ENCODE assay signal across 16 cellular contexts in the genomic region with DNA sequence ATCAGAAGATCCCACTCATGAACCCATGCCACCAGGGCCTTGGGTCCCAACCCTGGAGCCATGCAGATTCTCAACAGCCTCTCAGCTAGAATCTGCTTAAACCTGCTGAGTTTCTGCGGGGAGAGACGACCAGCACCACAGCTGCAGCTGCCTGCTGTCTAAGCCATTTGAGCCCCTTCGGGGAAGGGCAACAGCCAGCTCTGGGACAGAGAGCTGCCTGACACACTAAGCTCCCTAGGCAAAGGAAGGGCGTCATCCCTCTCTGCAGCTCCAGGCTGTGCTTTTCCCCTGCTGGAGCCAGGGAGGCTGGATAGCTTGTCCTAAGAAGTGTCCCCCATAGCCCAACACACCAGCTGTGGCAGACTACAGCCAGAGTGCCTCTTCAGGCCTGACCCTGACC.
A peak's percentile ranks its signal among the peaks of the same experiment; 100 is the strongest.
DNase-seq lines count a peak whose midpoint lies in the region; ATAC-seq and TF ChIP-seq lines count a peak whose summit lies in the region.
"Had no signal": no experiment of that assay in that cellular context is flagged by ENCODE, and none has a peak within 500 bp of the region (broad histone marks: within the 10 kb centered on the region; RNA-seq: fewer than 3 reads in every experiment).

No MANE protein-coding gene starts in this region.

- TF ChIP-seq CTCF in GM23338 (conservative IDR thresholded peaks at IDR 0.05; ENCODE audit: low read depth in 2 of 2) (no peak), endodermal cell (conservative IDR thresholded peaks at IDR 0.05) (no peak)

- H3K79me1 ChIP-seq in neuronal stem cell (ENCODE audit: low read depth, low read length) = peaks cover 1% of the 10 kb centered on the region

- H3K27me3 ChIP-seq in GM23338 (ENCODE audit: insufficient read depth) (no peaks in the 10 kb centered on the region), endodermal cell (ENCODE audit: control insufficient read depth, insufficient read depth, low read length, poor library complexity, severe bottlenecking) (no peaks in the 10 kb centered on the region), neuronal stem cell (ENCODE audit: control insufficient read depth in 3 of 3, insufficient read depth in 3 of 3, low read depth in 1 of 3, low read length in 3 of 3) (no peaks in the 10 kb centered on the region)

- no peak overlapping the region for H3K4ac ChIP-seq in neuronal stem cell (ENCODE audit: low read length)

- H3F3A ChIP-seq in GM23338 (replicated peaks; ENCODE audit: low read depth) = no peaks in the 10 kb centered on the region

- 83 to 88% methylated on average over 1 to 4 of the region's 4 CpGs for WGBS in endodermal cell (ENCODE audit: insufficient coverage in 1 of 2, insufficient read length in 1 of 2), 2 experiments
- WGBS in neuronal stem cell (ENCODE audit: extremely low coverage in 2 of 2, insufficient read length in 2 of 2, insufficient replicate concordance in 1 of 2), 2 donors = no CpG with 5 or more reads among the region's 4 CpGs

- no peak overlapping the region for H4K91ac ChIP-seq in neuronal stem cell (ENCODE audit: low read depth, low read length, poor library complexity)

- no peak overlapping the region for H3K23ac ChIP-seq in neuronal stem cell (ENCODE audit: low read depth, low read length, poor library complexity)

- no peaks in the 10 kb centered on the region for H3K9me3 ChIP-seq in endodermal cell (ENCODE audit: control insufficient read depth, low read length)
- no peaks in the 10 kb centered on the region for H3K9me3 ChIP-seq in neuronal stem cell (replicated peaks in 1 of 2; ENCODE audit: control insufficient read depth in 2 of 2, insufficient read depth in 1 of 2, low read depth in 1 of 2, low read length in 2 of 2)
- H3K9me3 ChIP-seq: HAP-1 had no signal

- H3K79me2 ChIP-seq in GM23338 (replicated peaks; ENCODE audit: insufficient read depth) = no peaks in the 10 kb centered on the region

- H3K4me3 ChIP-seq in GM23338 (no peak overlapping the region), endodermal cell (ENCODE audit: low read length) (no peak overlapping the region), neuronal stem cell (ENCODE audit: low read length in 2 of 2) (no peak overlapping the region)
- H3K4me3 ChIP-seq: HAP-1 had no signal

- H3K18ac ChIP-seq in neuronal stem cell (ENCODE audit: low read length) = peak overlapping the region; percentile 42

- 0 out of 3 replicates have a peak, but pooled peaks have one; percentile 36 for ATAC-seq in GM23338
- ATAC-seq in HG03354 (IDR thresholded peaks at IDR 0.05; ENCODE audit: poor library complexity, severe bottlenecking, unreplicated experiment) = no peak
- ATAC-seq in GM19397 (IDR thresholded peaks at IDR 0.05; ENCODE audit: unreplicated experiment) = no peak

- H4K8ac ChIP-seq in neuronal stem cell (ENCODE audit: low read depth, low read length) = no peak overlapping the region

- no peak overlapping the region for H2BK5ac ChIP-seq in neuronal stem cell (ENCODE audit: low read length)

- H2BK15ac ChIP-seq in neuronal stem cell (ENCODE audit: low read length) = no peak overlapping the region

- H2AFZ ChIP-seq in GM23338 = no peak overlapping the region
- H2AFZ ChIP-seq in neuronal stem cell (ENCODE audit: low read length) = no peak overlapping the region

- H3K4me3 Mint-ChIP-seq in GM23338 (no peak overlapping the region), endodermal cell (no peak overlapping the region)
- H3K4me3 Mint-ChIP-seq: CD4-positive, alpha-beta memory T cell had no signal

- H2AK5ac ChIP-seq in neuronal stem cell (ENCODE audit: low read depth, low read length) = no peak overlapping the region

- H2BK120ac ChIP-seq in neuronal stem cell (ENCODE audit: low read depth, low read length) = no peak overlapping the region

- H3K36me3 Mint-ChIP-seq in GM23338 (ENCODE audit: low read depth) (no peaks in the 10 kb centered on the region), endodermal cell (ENCODE audit: low read depth) (no peaks in the 10 kb centered on the region)
- H3K36me3 Mint-ChIP-seq: CD4-positive, alpha-beta memory T cell had no signal

- H3K9me2 ChIP-seq in GM23338 (ENCODE audit: insufficient read depth) = peaks cover 12% of the 10 kb centered on the region; the same call in 1 of the 2 replicates

- H2BK12ac ChIP-seq in neuronal stem cell (ENCODE audit: low read length) = peak overlapping the region; percentile 46

- no peaks in the 10 kb centered on the region for H4K20me1 ChIP-seq in GM23338 (replicated peaks; ENCODE audit: insufficient read depth)

- H3K9me3 Mint-ChIP-seq in GM23338 = peaks cover 3% of the 10 kb centered on the region
- H3K9me3 Mint-ChIP-seq in endodermal cell = no peaks in the 10 kb centered on the region

- H3K9ac ChIP-seq in endodermal cell (ENCODE audit: extremely low read depth, low read length, poor library complexity, severe bottlenecking) (no peak overlapping the region), neuronal stem cell (ENCODE audit: low read depth, low read length, poor library complexity) (no peak overlapping the region)

- no peak overlapping the region for H3K4me2 ChIP-seq in GM23338
- no peak overlapping the region for H3K4me2 ChIP-seq in neuronal stem cell (ENCODE audit: insufficient read depth, low read length, poor library complexity, severe bottlenecking)

- H3K27ac ChIP-seq in GM23338 (ENCODE audit: low read depth) (no peak overlapping the region), endodermal cell (ENCODE audit: low read depth, low read length) (no peak overlapping the region), neuronal stem cell (replicated peaks; ENCODE audit: low read length) (no peak overlapping the region)

- H3K27me3 Mint-ChIP-seq in GM23338 (ENCODE audit: insufficient read depth, low read depth, poor library complexity) (no peaks in the 10 kb centered on the region), endodermal cell (ENCODE audit: insufficient read depth) (no peaks in the 10 kb centered on the region)

- no peaks in the 10 kb centered on the region for H3K36me3 ChIP-seq in GM23338 (ENCODE audit: insufficient read depth)
- H3K36me3 ChIP-seq in endodermal cell (ENCODE audit: control insufficient read depth, insufficient read depth, low read length) = no peaks in the 10 kb centered on the region
- no peaks in the 10 kb centered on the region for H3K36me3 ChIP-seq in neuronal stem cell (replicated peaks in 1 of 2; ENCODE audit: control insufficient read depth in 2 of 2, insufficient read depth in 2 of 2, low read length in 2 of 2)
- H3K36me3 ChIP-seq: HAP-1 had no signal

- H3K4me1 Mint-ChIP-seq in GM23338 = no peaks in the 10 kb centered on the region
- no peaks in the 10 kb centered on the region for H3K4me1 Mint-ChIP-seq in endodermal cell
- H3K4me1 Mint-ChIP-seq: CD4-positive, alpha-beta memory T cell had no signal

- H3K14ac ChIP-seq in neuronal stem cell (ENCODE audit: low read length) = peak overlapping the region; percentile 31

- DNase-seq in GM23338 (ENCODE audit: low spot score) (no peak), NCI-H82 treated with DMSO at 0.1 percent for 48 hours (lab: John Stamatoyannopoulos, UW; ENCODE audit: unreplicated experiment) (peak; percentile 24), endodermal cell (peak; percentile 49), neuronal stem cell (ENCODE audit: low spot score) (no peak), NCI-H2029 treated with DMSO at 0.1 percent for 48 hours (lab: John Stamatoyannopoulos, UW) (no peak), NCI-H146 treated with DMSO at 0.1 percent for 48 hours (lab: John Stamatoyannopoulos, UW; ENCODE audit: unreplicated experiment) (no peak)
- DNase-seq: C1 segment of cervical spinal cord; Calu3; CD4-positive, alpha-beta memory T cell; COR-L47; DMS53; DMS79 treated with DMSO at 0.1 percent for 48 hours; GF-D8 had no signal

- H3K4me1 ChIP-seq in GM23338 (ENCODE audit: insufficient read depth) (no peaks in the 10 kb centered on the region), endodermal cell (ENCODE audit: control insufficient read depth, insufficient read depth, low read length) (no peaks in the 10 kb centered on the region), neuronal stem cell (ENCODE audit: control insufficient read depth in 2 of 2, insufficient read depth in 1 of 2, low read depth in 1 of 2, low read length in 2 of 2) (peaks cover 0 to 1% of the 10 kb centered on the region in 2 donors)
- H3K4me1 ChIP-seq: HAP-1 had no signal

- H3K27ac Mint-ChIP-seq in GM23338 (no peak overlapping the region), endodermal cell (no peak overlapping the region)
- H3K27ac Mint-ChIP-seq: CD4-positive, alpha-beta memory T cell had no signal

TF ChIP-seq in GM23338, 12 proteins besides CTCF, POLR2A, EP300 and RAD21 (continues in another document):
- TF ChIP-seq, protein P1, sequence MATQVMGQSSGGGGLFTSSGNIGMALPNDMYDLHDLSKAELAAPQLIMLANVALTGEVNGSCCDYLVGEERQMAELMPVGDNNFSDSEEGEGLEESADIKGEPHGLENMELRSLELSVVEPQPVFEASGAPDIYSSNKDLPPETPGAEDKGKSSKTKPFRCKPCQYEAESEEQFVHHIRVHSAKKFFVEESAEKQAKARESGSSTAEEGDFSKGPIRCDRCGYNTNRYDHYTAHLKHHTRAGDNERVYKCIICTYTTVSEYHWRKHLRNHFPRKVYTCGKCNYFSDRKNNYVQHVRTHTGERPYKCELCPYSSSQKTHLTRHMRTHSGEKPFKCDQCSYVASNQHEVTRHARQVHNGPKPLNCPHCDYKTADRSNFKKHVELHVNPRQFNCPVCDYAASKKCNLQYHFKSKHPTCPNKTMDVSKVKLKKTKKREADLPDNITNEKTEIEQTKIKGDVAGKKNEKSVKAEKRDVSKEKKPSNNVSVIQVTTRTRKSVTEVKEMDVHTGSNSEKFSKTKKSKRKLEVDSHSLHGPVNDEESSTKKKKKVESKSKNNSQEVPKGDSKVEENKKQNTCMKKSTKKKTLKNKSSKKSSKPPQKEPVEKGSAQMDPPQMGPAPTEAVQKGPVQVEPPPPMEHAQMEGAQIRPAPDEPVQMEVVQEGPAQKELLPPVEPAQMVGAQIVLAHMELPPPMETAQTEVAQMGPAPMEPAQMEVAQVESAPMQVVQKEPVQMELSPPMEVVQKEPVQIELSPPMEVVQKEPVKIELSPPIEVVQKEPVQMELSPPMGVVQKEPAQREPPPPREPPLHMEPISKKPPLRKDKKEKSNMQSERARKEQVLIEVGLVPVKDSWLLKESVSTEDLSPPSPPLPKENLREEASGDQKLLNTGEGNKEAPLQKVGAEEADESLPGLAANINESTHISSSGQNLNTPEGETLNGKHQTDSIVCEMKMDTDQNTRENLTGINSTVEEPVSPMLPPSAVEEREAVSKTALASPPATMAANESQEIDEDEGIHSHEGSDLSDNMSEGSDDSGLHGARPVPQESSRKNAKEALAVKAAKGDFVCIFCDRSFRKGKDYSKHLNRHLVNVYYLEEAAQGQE (IDR thresholded peaks at IDR 0.05; ENCODE audit: unreplicated experiment) = no peak
- no peak for TF ChIP-seq ZNF114 (CRISPR knock-in tag; IDR thresholded peaks at IDR 0.05)
- no peak for TF ChIP-seq STAT1 (IDR thresholded peaks at IDR 0.05; ENCODE audit: unreplicated experiment)
- TF ChIP-seq JUNB (IDR thresholded peaks at IDR 0.05; ENCODE audit: unreplicated experiment) = no peak

Comparison
In these comparisons a context has a peak if more than half of its experiments do, and no peak if none do; other contexts are left out.
1. DNase-seq: peak in NCI-H82 treated with DMSO at 0.1 percent for 48 hours (single experiment) and endodermal cell (single experiment); none in GM23338 (single experiment), neuronal stem cell (single experiment), NCI-H2029 treated with DMSO at 0.1 percent for 48 hours (single experiment) and NCI-H146 treated with DMSO at 0.1 percent for 48 hours (single experiment).